ENCODE assay signal across 8 cellular contexts in the genomic region with DNA sequence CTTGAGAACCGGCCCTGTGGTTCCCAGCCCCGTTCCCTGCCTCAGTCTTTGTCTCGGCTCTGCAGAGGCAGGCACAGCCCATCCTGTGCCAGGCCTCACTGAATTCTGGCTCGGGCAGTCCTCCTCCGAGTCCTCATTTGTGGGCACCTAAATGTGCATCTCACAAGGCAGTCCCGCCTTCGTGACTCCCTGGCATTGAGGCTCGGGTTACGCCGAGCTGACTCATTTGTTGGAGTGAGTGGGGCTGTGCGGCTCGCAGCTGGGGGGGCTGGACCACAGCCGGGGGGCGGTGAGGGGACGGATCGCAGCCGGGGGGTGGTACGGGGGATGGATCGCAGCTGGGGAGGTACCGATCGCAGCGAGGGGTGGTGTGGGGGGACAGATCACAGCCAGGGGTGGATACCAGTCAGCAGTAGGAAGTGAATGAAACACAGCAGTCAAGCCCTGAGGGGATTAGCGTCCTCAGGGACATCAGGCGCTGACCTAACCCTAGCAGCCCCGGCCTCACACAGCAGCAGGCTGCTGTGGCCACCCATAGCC.
A peak's percentile ranks its signal among the peaks of the same experiment; 100 is the strongest.
DNase-seq lines count a peak whose midpoint lies in the region; ATAC-seq, FAIRE-seq and TF ChIP-seq lines count a peak whose summit lies in the region.

No MANE protein-coding gene starts in this region.

- H3K36me3 ChIP-seq in HUES48 (ENCODE audit: control insufficient read depth, insufficient read depth, low read length) = peaks cover 8% of the 10 kb centered on the region
- H3K36me3 ChIP-seq in keratinocyte (ENCODE audit: control insufficient read depth in 2 of 2, extremely low read depth in 1 of 2, insufficient read depth in 2 of 2, low read length in 2 of 2) = peaks cover 18 to 21% of the 10 kb centered on the region in 2 experiments

- H3K27me3 ChIP-seq in HUES48 (ENCODE audit: control insufficient read depth, insufficient read depth, low read length) = no peaks in the 10 kb centered on the region
- no peaks in the 10 kb centered on the region for H3K27me3 ChIP-seq in keratinocyte (ENCODE audit: control insufficient read depth, extremely low read depth, insufficient read depth, low read length)

- peak overlapping the region; percentile 50 for H3K4me2 ChIP-seq in keratinocyte (ENCODE audit: control insufficient read depth, extremely low read depth, insufficient read depth, low read depth, low read length)

- H3K4me3 Mint-ChIP-seq in natural killer cell treated with Interleukin-12 subunit alpha and Interleukin-12 subunit beta and Interleukin-15 and Interleukin-18, amount 100 ng/mL, for 72 hours = no peak overlapping the region

- no peaks in the 10 kb centered on the region for H3K9me3 Mint-ChIP-seq in natural killer cell treated with Interleukin-12 subunit alpha and Interleukin-12 subunit beta and Interleukin-15 and Interleukin-18, amount 100 ng/mL, for 72 hours

- peak; percentile 91 for DNase-seq in A172 (ENCODE audit: low spot score)
- peak; percentile 94 for DNase-seq in astrocyte of the spinal cord (ENCODE audit: low read depth, low spot score)
- DNase-seq in keratinocyte (ENCODE audit: low read depth, low spot score) = peak; percentile 45
- DNase-seq in superior temporal gyrus (ENCODE audit: extremely low spot score) = peak; percentile 66
- DNase-seq in natural killer cell treated with Interleukin-12 subunit alpha and Interleukin-12 subunit beta and Interleukin-15 and Interleukin-18, amount 100 ng/mL, for 72 hours (ENCODE audit: low spot score) = no peak
- no peak for DNase-seq in stimulated activated CD4-positive, alpha-beta T cell treated with anti-CD3 and anti-CD28 coated beads, Interleukin-15, amount 100 ng/mL, for 24 hours

- FAIRE-seq in keratinocyte (lab: Jason Lieb, UNC) = peak; percentile 74

- H3K9ac ChIP-seq in HUES48 (ENCODE audit: low read depth, low read length) (no peak overlapping the region), keratinocyte (ENCODE audit: control insufficient read depth, extremely low read depth, insufficient read depth, low read length) (peak overlapping the region; percentile 49)

- H3K4me1 Mint-ChIP-seq in natural killer cell treated with Interleukin-12 subunit alpha and Interleukin-12 subunit beta and Interleukin-15 and Interleukin-18, amount 100 ng/mL, for 72 hours (ENCODE audit: low read depth in 2 of 2) = peaks cover 0 to 2% of the 10 kb centered on the region in 2 donors

- H4K20me1 ChIP-seq in keratinocyte (ENCODE audit: control insufficient read depth, extremely low read depth, insufficient read depth, low read length) = peaks cover 3% of the 10 kb centered on the region

- no peaks in the 10 kb centered on the region for H3K36me3 Mint-ChIP-seq in natural killer cell treated with Interleukin-12 subunit alpha and Interleukin-12 subunit beta and Interleukin-15 and Interleukin-18, amount 100 ng/mL, for 72 hours

- H3K9me3 ChIP-seq in HUES48 (ENCODE audit: control insufficient read depth, insufficient read depth, low read length) (no peaks in the 10 kb centered on the region), keratinocyte (ENCODE audit: control insufficient read depth, low read depth, low read length) (no peaks in the 10 kb centered on the region)

- peaks cover 11% of the 10 kb centered on the region; the same call in 1 of the 2 replicates for H3K4me1 ChIP-seq in HUES48 (ENCODE audit: control insufficient read depth, insufficient read depth, low read length)
- peaks cover 16% of the 10 kb centered on the region for H3K4me1 ChIP-seq in keratinocyte (ENCODE audit: control insufficient read depth, extremely low read depth, insufficient read depth, low read length)

- H3K27ac Mint-ChIP-seq in natural killer cell treated with Interleukin-12 subunit alpha and Interleukin-12 subunit beta and Interleukin-15 and Interleukin-18, amount 100 ng/mL, for 72 hours = no peak overlapping the region

- no peak overlapping the region for H2AFZ ChIP-seq in keratinocyte (ENCODE audit: control insufficient read depth, low read length)

- TF ChIP-seq CTCF in astrocyte of the spinal cord (IDR thresholded peaks at IDR 0.05; ENCODE audit: low read depth, low read length) (no peak), keratinocyte (optimal IDR thresholded peaks at IDR 0.05 in 1 of 3, IDR thresholded peaks at IDR 0.05 in 1 of 3, conservative IDR thresholded peaks at IDR 0.05 in 1 of 3; ENCODE audit: extremely low read depth in 1 of 3, insufficient read depth in 2 of 3, low read length in 3 of 3) (no peak)

- no peaks in the 10 kb centered on the region for H3K27me3 Mint-ChIP-seq in natural killer cell treated with Interleukin-12 subunit alpha and Interleukin-12 subunit beta and Interleukin-15 and Interleukin-18, amount 100 ng/mL, for 72 hours

- H3K27ac ChIP-seq in HUES48 (ENCODE audit: low read depth, low read length) (peak overlapping the region; percentile 47), keratinocyte (ENCODE audit: control insufficient read depth, insufficient read depth, low read length) (peak overlapping the region; percentile 53)

- H3K79me2 ChIP-seq in keratinocyte (ENCODE audit: control insufficient read depth, insufficient read depth, low read length) = no peaks in the 10 kb centered on the region

- no peak overlapping the region for H3K4me3 ChIP-seq in HUES48 (ENCODE audit: low read depth, low read length)
- no peak overlapping the region for H3K4me3 ChIP-seq in astrocyte of the spinal cord (ENCODE audit: low read depth, low read length)
- no peak overlapping the region for H3K4me3 ChIP-seq in keratinocyte (ENCODE audit: control insufficient read depth in 2 of 3, extremely low read depth in 1 of 3, insufficient read depth in 2 of 3, low read depth in 1 of 3, low read length in 3 of 3)

- in situ Hi-C loops in astrocyte of the spinal cord (cut with HindIII; ENCODE audit: low sequenced_read_pairs) = no loop called here

- H3K9me1 ChIP-seq in keratinocyte (ENCODE audit: control insufficient read depth, extremely low read depth, insufficient read depth, low read length) = no peaks in the 10 kb centered on the region

- dilution Hi-C loops in keratinocyte (cut with MboI; ENCODE audit: extremely low pct_ligation_motif_present, low sequenced_read_pairs) = no loop called here

- ATAC-seq in natural killer cell treated with Interleukin-12 subunit alpha and Interleukin-12 subunit beta and Interleukin-15 and Interleukin-18, amount 100 ng/mL, for 72 hours = no peak
- ATAC-seq in HG03039 (IDR thresholded peaks at IDR 0.05; ENCODE audit: unreplicated experiment) = no peak

Comparison
In these comparisons a context has a peak if more than half of its experiments do, and no peak if none do; other contexts are left out.
1. DNase-seq: peak in A172 (single experiment), astrocyte of the spinal cord (single experiment), keratinocyte (single experiment) and superior temporal gyrus (single experiment); none in natural killer cell treated with Interleukin-12 subunit alpha and Interleukin-12 subunit beta and Interleukin-15 and Interleukin-18, amount 100 ng/mL, for 72 hours (single experiment) and stimulated activated CD4-positive, alpha-beta T cell treated with anti-CD3 and anti-CD28 coated beads, Interleukin-15, amount 100 ng/mL, for 24 hours (single experiment).